9 cellular contexts compared by ENCODE assay signal in the genomic region with DNA sequence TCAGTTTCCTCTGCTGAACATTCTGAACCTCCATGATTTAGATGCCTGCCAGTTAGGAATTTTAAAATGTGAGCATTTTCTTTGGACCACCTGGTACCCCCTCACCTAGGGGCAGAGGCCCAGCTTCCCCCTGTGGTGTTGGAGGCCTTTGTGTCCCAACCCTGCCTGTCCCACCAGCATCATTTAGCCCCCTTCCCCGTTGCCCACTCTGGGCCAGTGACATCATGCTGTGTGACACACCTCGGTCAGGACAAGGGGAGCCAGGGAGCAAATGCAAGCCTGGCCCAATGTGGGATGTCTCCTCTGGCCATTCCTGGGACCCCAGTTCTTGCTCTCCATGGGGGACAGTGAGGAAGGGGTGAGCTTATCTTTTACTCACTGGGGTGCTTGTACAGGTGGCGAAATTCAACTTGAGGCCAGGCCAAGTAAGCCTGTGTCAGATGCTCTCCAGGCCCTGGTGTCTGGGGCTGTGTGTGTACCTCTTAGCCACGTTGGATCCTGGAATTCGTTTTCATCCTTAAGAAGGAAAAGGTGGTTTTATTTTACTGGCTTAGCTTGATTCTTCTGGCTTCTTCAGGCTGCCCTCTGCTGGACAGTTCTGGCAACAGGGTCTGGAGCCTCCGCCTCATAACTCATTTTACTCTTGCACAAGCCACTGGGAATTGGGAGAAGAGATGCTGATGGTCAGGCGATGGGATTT. TPM values are rescaled to one million over a fixed set of nuclear protein-coding genes. Genes with fewer than 3 reads are reported as not detected.
DNase-seq lines count a peak whose midpoint lies in the region; ATAC-seq and TF ChIP-seq lines count a peak whose summit lies in the region.
"Had no signal": no experiment of that assay in that cellular context is flagged by ENCODE, and none has a peak within 500 bp of the region (broad histone marks: within the 10 kb centered on the region; RNA-seq: fewer than 3 reads in every experiment).

No MANE protein-coding gene starts in this region.

- no peak overlapping the region for H3K4me3 ChIP-seq in SU-DHL-6 (ENCODE audit: insufficient read depth, low read length, poor library complexity, severe bottlenecking)

- no peaks in the 10 kb centered on the region for H3K36me3 ChIP-seq in SU-DHL-6 (ENCODE audit: low read length)

- ATAC-seq in esophagus mucosa (peak; percentile 51), HG03520 (IDR thresholded peaks at IDR 0.05; ENCODE audit: unreplicated experiment) (no peak), HG03097 (IDR thresholded peaks at IDR 0.05; ENCODE audit: low FRiP score, unreplicated experiment) (no peak)

- H3K27ac Mint-ChIP-seq in nephron = peak overlapping the region in 2 of 3 experiments; percentile 20 to 67
- H3K27ac Mint-ChIP-seq: activated naive CD4-positive, alpha-beta T cell treated with anti-CD3 and anti-CD28 coated beads, Interleukin-2, amount 50 U/mL, for 24 hours had no signal

- no peak overlapping the region for H2AFZ ChIP-seq in SU-DHL-6 (ENCODE audit: low read depth, low read length, severe bottlenecking)

- no peaks in the 10 kb centered on the region for H3F3A ChIP-seq in SU-DHL-6 (ENCODE audit: insufficient read depth)

- no peak overlapping the region for H3K27ac ChIP-seq in SU-DHL-6 (ENCODE audit: low read depth, low read length)

- no peaks in the 10 kb centered on the region for H3K9me3 Mint-ChIP-seq in nephron
- H3K9me3 Mint-ChIP-seq: activated naive CD4-positive, alpha-beta T cell treated with anti-CD3 and anti-CD28 coated beads, Interleukin-2, amount 50 U/mL, for 24 hours had no signal

- no peaks in the 10 kb centered on the region for H4K20me1 ChIP-seq in SU-DHL-6 (ENCODE audit: low read depth, low read length)

- H3K4me2 ChIP-seq in SU-DHL-6 (ENCODE audit: low read depth, low read length, poor library complexity, severe bottlenecking) = no peak overlapping the region

- no peak overlapping the region for H3K4me3 Mint-ChIP-seq in nephron
- H3K4me3 Mint-ChIP-seq: activated naive CD4-positive, alpha-beta T cell treated with anti-CD3 and anti-CD28 coated beads, Interleukin-2, amount 50 U/mL, for 24 hours had no signal

- peaks cover 42% of the 10 kb centered on the region for H3K4me1 Mint-ChIP-seq in nephron
- H3K4me1 Mint-ChIP-seq: activated naive CD4-positive, alpha-beta T cell treated with anti-CD3 and anti-CD28 coated beads, Interleukin-2, amount 50 U/mL, for 24 hours had no signal

- H3K9ac ChIP-seq in SU-DHL-6 (ENCODE audit: low read length) = no peak overlapping the region

- peaks cover 30% of the 10 kb centered on the region for H3K36me3 Mint-ChIP-seq in nephron (ENCODE audit: low read depth)
- H3K36me3 Mint-ChIP-seq: activated naive CD4-positive, alpha-beta T cell treated with anti-CD3 and anti-CD28 coated beads, Interleukin-2, amount 50 U/mL, for 24 hours had no signal

- DNase-seq in NCI-H510A treated with DMSO at 0.1 percent for 48 hours (lab: John Stamatoyannopoulos, UW) (peak; percentile 65), NCI-H510A (lab: John Stamatoyannopoulos, UW) (no peak)

- TF ChIP-seq CTCF in LNCAP (IDR thresholded peaks at IDR 0.05) (peak; percentile 90), SU-DHL-6 (IDR thresholded peaks at IDR 0.05; ENCODE audit: insufficient read depth, low read length, poor library complexity, severe bottlenecking) (peak; percentile 82), nephron (IDR thresholded peaks at IDR 0.05; ENCODE audit: unreplicated experiment in 3 of 3) (peak; percentile 74 to 80 (median 75))

- H3K79me2 ChIP-seq in SU-DHL-6 (ENCODE audit: insufficient read depth, low read length) = no peaks in the 10 kb centered on the region

- no peaks in the 10 kb centered on the region for H3K27me3 ChIP-seq in SU-DHL-6 (ENCODE audit: low read length)

- no peaks in the 10 kb centered on the region for H3K9me3 ChIP-seq in SU-DHL-6 (ENCODE audit: insufficient read depth, low read length)

- peaks cover 7% of the 10 kb centered on the region for H3K27me3 Mint-ChIP-seq in nephron (ENCODE audit: low read depth)

- no peaks in the 10 kb centered on the region for H3K9me2 ChIP-seq in SU-DHL-6 (replicated peaks; ENCODE audit: insufficient read depth, low read length)

RNA-seq across cellular contexts. Expression of a gene that starts 49.7 kb away (rescaled TPM):
- total RNA-seq in esophagus mucosa = 19.8 TPM
